Comparison of ENCODE assay signal across 8 cellular contexts in the genomic region with DNA sequence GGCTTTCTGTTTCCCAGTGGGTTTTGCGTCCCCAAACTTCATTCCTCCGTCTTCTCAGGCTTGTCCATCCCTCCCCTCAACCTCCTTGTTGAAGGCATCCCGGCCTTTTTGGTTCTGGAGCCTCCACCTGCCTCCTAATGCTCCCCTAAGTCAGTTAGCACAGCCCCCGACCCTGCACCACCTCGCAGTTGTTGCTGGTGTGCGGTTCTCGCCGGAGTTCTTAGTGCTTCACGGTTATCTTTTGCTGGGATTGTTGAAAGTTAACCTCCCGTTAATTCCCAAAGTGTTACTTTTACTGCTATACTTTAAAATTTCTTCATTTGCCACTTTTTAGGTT. TPM values are rescaled to one million over a fixed set of nuclear protein-coding genes. Genes with fewer than 3 reads are reported as not detected.
DNase-seq lines count a peak whose midpoint lies in the region; ATAC-seq and TF ChIP-seq lines count a peak whose summit lies in the region.

No MANE protein-coding gene starts in this region.

- H3K9me3 Mint-ChIP-seq in activated B cell treated with CpG ODN at 0.5 μM for 24 hours, result peaks cover 5% of the 10 kb centered on the region

- DNase-seq in activated B cell treated with CpG ODN at 0.5 μM for 24 hours (no peak), left ventricle myocardium inferior (no peak), smooth muscle cell (lab: John Stamatoyannopoulos, UW; ENCODE audit: unreplicated experiment) (no peak), OCI-M1 (lab: John Stamatoyannopoulos, UW) (no peak), germinal center (ENCODE audit: low spot score) (no peak), H4 (ENCODE audit: low spot score) (no peak)

- POLR2A ChIA-PET in activated B cell treated with CpG ODN at 0.5 μM for 24 hours (lab: Charles Lee), result interaction anchor here (0.6 to 1.8 kb wide), 3 partner anchors 56 to 1128 kb away, joined by 3 to 8 read pairs (median 4); no protein-coding TSS in a partner anchor

- no peaks in the 10 kb centered on the region for H3K27me3 ChIP-seq in left ventricle myocardium inferior (ENCODE audit: low read depth)
- no peaks in the 10 kb centered on the region for H3K27me3 ChIP-seq in smooth muscle cell (ENCODE audit: low read depth)

- peak overlapping the region; percentile 99 for H3K27ac Mint-ChIP-seq in activated B cell treated with CpG ODN at 0.5 μM for 24 hours

- H2AFZ ChIP-seq in smooth muscle cell (ENCODE audit: low read depth), result peak overlapping the region; percentile 96

- peak overlapping the region; percentile 94 for H3K9ac ChIP-seq in smooth muscle cell (ENCODE audit: low read depth)

- H3F3A ChIP-seq in smooth muscle cell (ENCODE audit: low read depth), result no peaks in the 10 kb centered on the region

- 3% methylated on average over 10 of the region's 10 CpGs for WGBS in smooth muscle cell (ENCODE audit: low lambda C conversion rate)

- H3K4me3 Mint-ChIP-seq in activated B cell treated with CpG ODN at 0.5 μM for 24 hours, result peak overlapping the region; percentile 99

- H3K4me1 ChIP-seq in left ventricle myocardium inferior, result peaks cover 33% of the 10 kb centered on the region
- H3K4me1 ChIP-seq in smooth muscle cell (ENCODE audit: low read depth), result peaks cover 13% of the 10 kb centered on the region

- peaks cover 35% of the 10 kb centered on the region for H3K36me3 Mint-ChIP-seq in activated B cell treated with CpG ODN at 0.5 μM for 24 hours (ENCODE audit: low read depth)

- peaks cover 27% of the 10 kb centered on the region for H3K79me2 ChIP-seq in smooth muscle cell (ENCODE audit: low read depth)

- intact Hi-C loops in activated B cell treated with CpG ODN at 0.5 μM for 24 hours (cut with micrococcal nuclease) (loop anchor here (1.0 kb wide), 5 partner anchors 54 to 746 kb away; partner anchors contain the start of genes RNF145 and TTC1), left ventricle myocardium inferior (cut with micrococcal nuclease) (loop anchor here (10.0 kb wide), 2 partner anchors 49 to 109 kb away; no protein-coding TSS in a partner anchor)

- H3K4me3 ChIP-seq in left ventricle myocardium inferior (peak overlapping the region; percentile 89), smooth muscle cell (peak overlapping the region; percentile 91)

- H3K9me3 ChIP-seq in left ventricle myocardium inferior (replicated peaks) (no peaks in the 10 kb centered on the region), smooth muscle cell (replicated peaks; ENCODE audit: low read depth) (no peaks in the 10 kb centered on the region)

- H3K27me3 Mint-ChIP-seq in activated B cell treated with CpG ODN at 0.5 μM for 24 hours, result no peaks in the 10 kb centered on the region

- peaks cover 39% of the 10 kb centered on the region for H3K4me1 Mint-ChIP-seq in activated B cell treated with CpG ODN at 0.5 μM for 24 hours

- no peaks in the 10 kb centered on the region for H3K36me3 ChIP-seq in left ventricle myocardium inferior
- H3K36me3 ChIP-seq in smooth muscle cell (ENCODE audit: low read depth), result no peaks in the 10 kb centered on the region

- peaks cover 11% of the 10 kb centered on the region for H4K20me1 ChIP-seq in smooth muscle cell (ENCODE audit: low read depth)

- CTCF ChIA-PET in activated B cell treated with CpG ODN at 0.5 μM for 24 hours (lab: Charles Lee), result interaction anchor here (1.4 kb wide), 1 partner anchor 107 kb away, joined by 11 read pairs; no protein-coding TSS in a partner anchor

- peak; percentile 23 for ATAC-seq in GM19035 (IDR thresholded peaks at IDR 0.05; ENCODE audit: unreplicated experiment)
- peak; percentile 13 for ATAC-seq in HG02885 (IDR thresholded peaks at IDR 0.05; ENCODE audit: poor library complexity, unreplicated experiment)
- ATAC-seq in activated B cell treated with CpG ODN at 0.5 μM for 24 hours (ENCODE audit: low read depth), result peak; percentile 6

- H3K27ac ChIP-seq in left ventricle myocardium inferior (replicated peaks), result peak overlapping the region; percentile 94
- peak overlapping the region; percentile 90 for H3K27ac ChIP-seq in smooth muscle cell (ENCODE audit: low read depth)

- TF ChIP-seq CTCF in activated B cell treated with CpG ODN at 0.5 μM for 24 hours (IDR thresholded peaks at IDR 0.05) (no peak), left ventricle myocardium inferior (IDR thresholded peaks at IDR 0.05; ENCODE audit: borderline replicate concordance) (no peak), smooth muscle cell (IDR thresholded peaks at IDR 0.05; ENCODE audit: borderline replicate concordance, insufficient read depth, poor library complexity, severe bottlenecking) (no peak)

- H3K4me2 ChIP-seq in smooth muscle cell, result peak overlapping the region; percentile 97

RNA-seq across cellular contexts. Expression of gene UBLCP1, which starts 0.4 kb away (rescaled TPM):
- total RNA-seq in activated B cell treated with CpG ODN at 0.5 μM for 24 hours (40.3 and 44.8 TPM in 2 replicates), left ventricle myocardium inferior (15.9 TPM), smooth muscle cell (44.1 and 45.0 TPM in 2 replicates)
- 30.5 and 32.9 TPM in 2 replicates for polyA plus RNA-seq in smooth muscle cell
- 38.6 and 44.4 TPM in 2 replicates for total RNA-seq in H4 (2014; rRNA removed; shearing (Covaris generic))

RNA-seq across cellular contexts. Expression of gene RNF145, which starts 54.2 kb away (rescaled TPM):
- total RNA-seq in activated B cell treated with CpG ODN at 0.5 μM for 24 hours, result 66.1 and 79.1 TPM in 2 replicates
- 18.0 TPM for total RNA-seq in left ventricle myocardium inferior
- total RNA-seq in smooth muscle cell, result 74.3 and 74.8 TPM in 2 replicates
- polyA plus RNA-seq in smooth muscle cell, result 24.3 and 25.0 TPM in 2 replicates
- total RNA-seq in H4 (2014; rRNA removed; shearing (Covaris generic)), result 18.3 and 37.2 TPM in 2 replicates
